In the genomic region with DNA sequence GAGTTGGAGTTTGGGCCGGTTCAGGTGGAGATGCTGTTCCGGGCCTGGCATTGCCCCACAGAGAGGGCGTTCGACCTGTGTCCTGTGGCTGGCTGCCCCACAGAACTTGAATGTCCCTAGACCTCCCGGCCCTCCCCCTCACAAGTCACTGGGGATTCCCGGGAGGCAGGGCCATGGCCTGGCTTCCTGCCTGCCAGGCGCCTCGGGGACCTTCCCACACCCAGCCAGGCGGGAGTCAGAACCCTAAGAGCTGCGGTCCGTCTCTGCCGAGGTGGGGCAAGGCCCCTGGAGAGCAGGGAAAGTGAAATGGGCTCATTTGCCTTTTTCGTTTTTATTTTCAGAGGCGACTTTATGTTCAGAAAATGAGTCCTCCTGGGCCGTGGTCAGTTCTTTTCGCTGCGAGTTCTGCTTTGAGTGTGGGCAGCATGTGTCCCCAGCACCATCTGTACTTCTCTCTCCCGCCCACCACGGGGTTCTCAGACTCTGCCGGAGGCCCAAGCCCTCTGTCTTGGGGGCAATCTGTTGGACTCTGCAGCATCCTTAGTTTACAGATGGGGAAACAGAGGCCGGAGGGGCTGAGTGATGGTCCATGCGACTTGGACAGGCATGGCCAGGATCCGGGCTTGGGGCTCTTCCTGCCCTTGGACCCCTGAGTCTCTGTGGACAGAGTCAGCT, we compare ENCODE assay signal across 8 cellular contexts. TPM values are rescaled to one million over a fixed set of nuclear protein-coding genes. Genes with fewer than 3 reads are reported as not detected.
DNase-seq lines count a peak whose midpoint lies in the region; ATAC-seq, FAIRE-seq and TF ChIP-seq lines count a peak whose summit lies in the region.

No MANE protein-coding gene starts in this region.

- TF ChIP-seq EP300 in GM12878 (IDR thresholded peaks at IDR 0.05; ENCODE audit: borderline replicate concordance in 1 of 2, control insufficient read depth in 1 of 2, low read depth in 2 of 2, low read length in 2 of 2): peak; percentile 44 to 61; a peak in 3 of 4 replicates
- TF ChIP-seq EP300 in ovary (IDR thresholded peaks at IDR 0.05): no peak

- no peak for DNase-seq in A673 (ENCODE audit: low spot score)
- DNase-seq in GM12878 (ENCODE audit: low read depth, low spot score): peak; percentile 71
- DNase-seq in ovary: peak in 3 of 5 donors; percentile 35 to 61 (median 45)
- no peak for DNase-seq in NCI-H2081 treated with DMSO at 0.1 percent for 48 hours (lab: John Stamatoyannopoulos, UW)
- no peak for DNase-seq in D341Med (ENCODE audit: low spot score)
- DNase-seq in NCI-H1694 treated with DMSO at 0.1 percent for 48 hours (lab: John Stamatoyannopoulos, UW): no peak

- H3K4me1 ChIP-seq in A673 (ENCODE audit: insufficient read depth, low read length, poor library complexity, severe bottlenecking) (no peaks in the 10 kb centered on the region), GM12878 (ENCODE audit: control insufficient read depth, insufficient read depth, low read length) (peaks cover 56% of the 10 kb centered on the region), ovary (ENCODE audit: insufficient read depth) (peaks cover 40% of the 10 kb centered on the region)

- RAD21 ChIA-PET in GM12878 (lab: Charles Lee; ENCODE audit: unreplicated experiment): interaction anchor here (0.6 to 4.8 kb wide), 15 partner anchors 10 to 107 kb away, joined by 3 to 52 read pairs (median 4); a partner anchor contains a TSS

- ATAC-seq in HG03558 (IDR thresholded peaks at IDR 0.05; ENCODE audit: extremely low read depth, unreplicated experiment) (peak; percentile 30), GM12878 (peak; percentile 62)

- peak overlapping the region; percentile 54 for H3K27ac ChIP-seq in A673 (ENCODE audit: low read depth, low read length, poor library complexity, severe bottlenecking)
- peak overlapping the region; percentile 97 for H3K27ac ChIP-seq in GM12878 (ENCODE audit: control insufficient read depth, insufficient read depth)
- H3K27ac ChIP-seq in ovary: peak overlapping the region in 1 of 2 donors; percentile 68

- H3K9ac ChIP-seq in GM12878 (ENCODE audit: control insufficient read depth, insufficient read depth, low read length): peak overlapping the region; percentile 77

- 1% methylated on average over 22 of the region's 23 CpGs for WGBS in GM12878 (ENCODE audit: insufficient coverage, insufficient replicate concordance, low lambda C conversion rate, missing lambda C conversion rate)
- WGBS in ovary, 3 donors: 40 to 52% (median 41%) methylated on average over 23 of the region's 23 CpGs

- peak overlapping the region; percentile 99 for H3K4me2 ChIP-seq in GM12878 (ENCODE audit: control insufficient read depth, insufficient read depth)

- peak; percentile 98 for FAIRE-seq in GM12878 (lab: Jason Lieb, UNC)

- peak; percentile 37 for TF ChIP-seq POLR2A in GM19193 (IDR thresholded peaks at IDR 0.05; ENCODE audit: extremely low read depth, insufficient read depth, insufficient read length)
- TF ChIP-seq POLR2A in GM12878 (IDR thresholded peaks at IDR 0.05; ENCODE audit: low read depth, low read length): no peak; the same call in none of the 2 replicates
- TF ChIP-seq POLR2A in ovary (IDR thresholded peaks at IDR 0.05): no peak

- H2AFZ ChIP-seq in GM12878 (ENCODE audit: control insufficient read depth, low read depth, low read length): no peak overlapping the region

- H3K27me3 ChIP-seq in A673 (replicated peaks; ENCODE audit: insufficient read depth, low read depth, low read length, poor library complexity): no peaks in the 10 kb centered on the region
- no peaks in the 10 kb centered on the region for H3K27me3 ChIP-seq in GM12878 (replicated peaks in 1 of 2; ENCODE audit: control insufficient read depth in 2 of 2, insufficient read depth in 2 of 2, low read length in 1 of 2)
- H3K27me3 ChIP-seq in ovary: no peaks in the 10 kb centered on the region

- H3K36me3 ChIP-seq in A673 (ENCODE audit: insufficient read depth, low read length, poor library complexity, severe bottlenecking) (peaks cover 40% of the 10 kb centered on the region), GM12878 (ENCODE audit: control insufficient read depth in 2 of 2, insufficient read depth in 2 of 2, low read length in 1 of 2) (peaks cover 34 to 38% of the 10 kb centered on the region in 2 experiments), ovary (no peaks in the 10 kb centered on the region)

- intact Hi-C loops in A673 (cut with micrococcal nuclease; ENCODE audit: unreplicated experiment) (no loop called here), GM12878 (cut with micrococcal nuclease; ENCODE audit: unreplicated experiment) (loop anchor here (1.0 to 10.0 kb wide), 6 partner anchors 10 to 285 kb away; no protein-coding TSS in a partner anchor), ovary (cut with DNase I) (loop anchor here in 2 of 4 donors (5.0 to 10.0 kb wide), 2 partner anchors 43 to 195 kb away; no protein-coding TSS in a partner anchor)

- TF ChIP-seq RAD21 in GM12878 (IDR thresholded peaks at IDR 0.05; ENCODE audit: insufficient read depth, low read depth, low read length): no peak

- in situ Hi-C loops in GM12878 (cut with MboI): loop anchor here (5.0 to 25.0 kb wide), 5 partner anchors 83 to 1605 kb away; a partner anchor contains a TSS

- peaks cover 81% of the 10 kb centered on the region for H3K79me2 ChIP-seq in GM12878 (ENCODE audit: control insufficient read depth, insufficient read depth, low read length)

- POLR2A ChIA-PET in A673 (lab: Charles Lee; ENCODE audit: low non-redundant PET) (no interaction called here), GM12878 (lab: Charles Lee) (interaction anchor here (0.9 to 6.9 kb wide), 4 partner anchors 10 to 82 kb away, joined by 3 to 58 read pairs (median 28); a partner anchor contains a TSS)

- SMC1A ChIA-PET in GM12878 (lab: Charles Lee; ENCODE audit: uncharacterized antibody, unreplicated experiment): interaction anchor here (0.7 to 4.7 kb wide), 17 partner anchors 10 to 219 kb away, joined by 3 to 29 read pairs (median 6); a partner anchor contains a TSS

- TF ChIP-seq CTCF in A673 (conservative IDR thresholded peaks at IDR 0.05; ENCODE audit: low read depth, low read length) (no peak), GM12878 (IDR thresholded peaks at IDR 0.05 in 2 of 3, conservative IDR thresholded peaks at IDR 0.05 in 1 of 3; ENCODE audit: control insufficient read depth in 2 of 3, extremely low read depth in 1 of 3, insufficient read depth in 1 of 3, low read depth in 3 of 3, low read length in 3 of 3) (no peak), ovary (IDR thresholded peaks at IDR 0.05) (no peak)

- peaks cover 4% of the 10 kb centered on the region for H4K20me1 ChIP-seq in GM12878 (ENCODE audit: control insufficient read depth, insufficient read depth)

- BruUV-seq in A673 (replicated peaks; lab: Mats Ljungman, UMichigan): no TSS peak
- BruUV-seq in GM12878 (replicated peaks; lab: Mats Ljungman, UMichigan): TSS peak; percentile 7

- no peaks in the 10 kb centered on the region for H3K9me3 ChIP-seq in A673 (ENCODE audit: low read depth, low read length, poor library complexity, severe bottlenecking)
- no peaks in the 10 kb centered on the region for H3K9me3 ChIP-seq in GM12878 (replicated peaks; ENCODE audit: control insufficient read depth, insufficient read depth, low read length)
- no peaks in the 10 kb centered on the region for H3K9me3 ChIP-seq in ovary

- no peak overlapping the region for H3K4me3 ChIP-seq in A673 (ENCODE audit: low read depth, low read length, poor library complexity, severe bottlenecking)
- H3K4me3 ChIP-seq in GM12878: peak overlapping the region; percentile 72
- H3K4me3 ChIP-seq in ovary: no peak overlapping the region

- CTCF ChIA-PET in A673 (lab: Charles Lee): no interaction called here
- CTCF ChIA-PET in GM12878 (lab: Yijun Ruan, JAX): interaction anchor here (0.6 to 4.4 kb wide), 18 partner anchors 10 to 220 kb away, joined by 3 to 28 read pairs (median 8); a partner anchor contains a TSS

RNA-seq across cellular contexts. Expression of a gene that starts 8.5 kb away (rescaled TPM):
- total RNA-seq in A673 (2021): 51.7 and 52.7 TPM in 2 replicates
- 58.6 and 73.2 TPM in 2 replicates for total RNA-seq in GM12878 (2013; cell fraction: nucleolus; rRNA removed)
- total RNA-seq in GM12878 (2014; rRNA removed): 68.6 and 79.7 TPM in 2 replicates
- total RNA-seq in GM12878 (2014; rRNA removed; fragmentation: Illumina TruSeq; extraction: Trizol): 23.2 and 27.5 TPM in 2 replicates
- 102 and 104 TPM in 2 replicates for total RNA-seq in GM12878 (2021)
- polyA plus RNA-seq in GM12878 (2011; ENCODE audit: low read depth): 37.7 TPM
- 29.9 and 57.3 TPM in 2 replicates for polyA plus RNA-seq in GM12878 (2011; rRNA removed)
- 90.6 and 104 TPM in 2 replicates for polyA plus RNA-seq in GM12878 (2011; cell fraction: cytosol; rRNA removed)
- 86.7 and 88.5 TPM in 2 replicates for polyA plus RNA-seq in GM12878 (2011; cell fraction: nucleus; rRNA removed)
- 96.5 and 121 TPM in 2 replicates for polyA plus RNA-seq in GM12878 (2012)
- 4.3 and 22.9 TPM in 2 replicates for polyA plus RNA-seq in GM12878 (2014; fragmentation: Illumina TruSeq; extraction: Trizol)
- polyA plus RNA-seq in GM12878 (2014; fragmentation: Nextera tagmentation; extraction: Ambion mirVana): 1 to 10 TPM in 1 of 2 experiments, under 1 TPM in 1; 0.32 to 1.3 TPM
- 118 and 127 TPM in 2 replicates for polyA plus RNA-seq in GM12878 (2014; rRNA removed)
- polyA plus RNA-seq in GM12878 (2016; fragmentation: Nextera tagmentation; extraction: Ambion mirVana): 10 to 100 TPM; 10.4 to 13.2 TPM
- 24.3 and 61.6 TPM in 2 replicates for polyA minus RNA-seq in GM12878 (2011; rRNA and poly(A)+ RNA removed)
- 39.3 and 39.8 TPM in 2 replicates for polyA minus RNA-seq in GM12878 (2011; cell fraction: cytosol; rRNA and poly(A)+ RNA removed)
- polyA minus RNA-seq in GM12878 (2011; cell fraction: nucleus; rRNA and poly(A)+ RNA removed): 16.6 and 21.1 TPM in 2 replicates
- total RNA-seq in ovary: 10 to 100 TPM; 20.0 to 77.6 (median 39.3) TPM
- 10 to 100 TPM in 1 of 2 donors, 1 to 10 TPM in 1; 6.3 to 36.6 TPM for polyA plus RNA-seq in ovary

RNA-seq across cellular contexts. Expression of a gene that starts 48.7 kb away (rescaled TPM):
- total RNA-seq in A673 (2021): 59.4 and 70.9 TPM in 2 replicates
- 53.1 and 64.9 TPM in 2 replicates for total RNA-seq in GM12878 (2013; cell fraction: nucleolus; rRNA removed)
- 38.4 and 39.1 TPM in 2 replicates for total RNA-seq in GM12878 (2014; rRNA removed)
- 41.9 and 44.1 TPM in 2 replicates for total RNA-seq in GM12878 (2014; rRNA removed; fragmentation: Illumina TruSeq; extraction: Trizol)
- total RNA-seq in GM12878 (2021): 34.2 and 36.1 TPM in 2 replicates
- polyA plus RNA-seq in GM12878 (2011; ENCODE audit: low read depth): 27.0 TPM
- 28.7 and 33.1 TPM in 2 replicates for polyA plus RNA-seq in GM12878 (2011; rRNA removed)
- 46.0 and 95.5 TPM in 2 replicates for polyA plus RNA-seq in GM12878 (2011; cell fraction: cytosol; rRNA removed)
- polyA plus RNA-seq in GM12878 (2011; cell fraction: nucleus; rRNA removed): 109 and 137 TPM in 2 replicates
- polyA plus RNA-seq in GM12878 (2012): 29.3 and 29.4 TPM in 2 replicates
- polyA plus RNA-seq in GM12878 (2014; fragmentation: Illumina TruSeq; extraction: Trizol): 50.0 and 54.4 TPM in 2 replicates
- 100 to 1,000 TPM in 1 of 2 experiments, 10 to 100 TPM in 1; 93.0 to 107 TPM for polyA plus RNA-seq in GM12878 (2014; fragmentation: Nextera tagmentation; extraction: Ambion mirVana)
- polyA plus RNA-seq in GM12878 (2014; rRNA removed): 30.7 and 38.9 TPM in 2 replicates
- polyA plus RNA-seq in GM12878 (2016; fragmentation: Nextera tagmentation; extraction: Ambion mirVana): 10 to 100 TPM; 83.1 to 91.3 TPM
- 45.1 and 67.6 TPM in 2 replicates for polyA minus RNA-seq in GM12878 (2011; rRNA and poly(A)+ RNA removed)
- 11.0 and 17.0 TPM in 2 replicates for polyA minus RNA-seq in GM12878 (2011; cell fraction: cytosol; rRNA and poly(A)+ RNA removed)
- 63.8 and 74.1 TPM in 2 replicates for polyA minus RNA-seq in GM12878 (2011; cell fraction: nucleus; rRNA and poly(A)+ RNA removed)
- total RNA-seq in ovary: 10 to 100 TPM; 13.9 to 24.0 (median 19.0) TPM
- polyA plus RNA-seq in ovary: 10 to 100 TPM; 20.4 to 46.1 TPM

Comparison
In these comparisons a context has a peak if more than half of its experiments do, and no peak if none do; other contexts are left out.
1. DNase-seq: peak in GM12878 (single experiment) and ovary (3 of 5); none in A673 (single experiment), NCI-H2081 treated with DMSO at 0.1 percent for 48 hours (single experiment), D341Med (single experiment) and NCI-H1694 treated with DMSO at 0.1 percent for 48 hours (single experiment).